ENCODE assay signal across 17 cellular contexts in the genomic region with DNA sequence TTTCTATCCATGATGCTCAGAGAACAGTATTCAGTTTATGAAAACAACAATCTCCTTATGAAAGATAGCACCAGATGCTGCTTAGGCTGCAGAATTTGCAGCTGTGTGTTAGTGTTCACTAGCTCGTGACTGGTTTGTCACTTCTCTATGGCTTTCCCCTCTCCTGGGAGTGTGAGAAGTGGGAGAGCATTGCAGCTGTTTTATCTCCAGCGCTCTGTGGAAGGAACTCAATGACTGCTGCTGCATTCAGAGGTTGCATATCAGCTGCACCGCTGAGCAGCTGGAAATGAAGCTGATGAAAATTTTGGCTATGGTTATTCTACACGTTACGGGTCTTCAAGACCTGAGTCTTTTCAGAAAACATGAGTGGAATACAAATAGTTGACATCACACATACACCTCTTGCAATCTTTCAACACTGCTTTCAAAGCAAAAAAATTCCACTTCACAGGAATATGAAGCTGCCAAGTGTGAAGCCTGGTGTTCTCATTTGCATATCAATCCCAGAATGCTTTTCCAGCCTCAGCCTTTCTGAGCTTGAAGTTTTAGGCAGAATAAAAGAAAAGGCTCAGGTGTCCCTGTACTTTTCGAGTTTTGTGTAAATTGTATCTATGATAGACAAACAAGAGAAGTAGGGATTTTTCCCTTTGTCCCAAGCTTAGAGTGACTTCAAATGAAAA.
DNase-seq lines count a peak whose midpoint lies in the region; ATAC-seq and TF ChIP-seq lines count a peak whose summit lies in the region.
"Had no signal": no experiment of that assay in that cellular context is flagged by ENCODE, and none has a peak within 500 bp of the region (broad histone marks: within the 10 kb centered on the region; RNA-seq: fewer than 3 reads in every experiment).

No MANE protein-coding gene starts in this region.

- peak overlapping the region; percentile 23 to 50 (median 39) for H3K27ac Mint-ChIP-seq in nephron
- H3K27ac Mint-ChIP-seq: activated T-helper 2 cell treated with anti-CD3 and anti-CD28 coated beads, Interferon-gamma antibody, Interleukin-2, Interleukin-4, amounts not matched to agents 10 μg/mL and 5 μg/mL and 100 μg/mL, durations not matched to agents 14 hours and 24 hours and 36 hours had no signal

- TF ChIP-seq CTCF in dorsolateral prefrontal cortex (IDR thresholded peaks at IDR 0.05 in 54 of 56, conservative IDR thresholded peaks at IDR 0.05 in 2 of 56; ENCODE audit: low read depth in 1 of 56, partially characterized antibody in 56 of 56) (no peak), nephron (IDR thresholded peaks at IDR 0.05; ENCODE audit: unreplicated experiment in 3 of 3) (no peak), omental fat pad (IDR thresholded peaks at IDR 0.05) (no peak)

- H3K27ac ChIP-seq in dorsolateral prefrontal cortex: peak overlapping the region in 58 of 59 donors; percentile 21 to 94 (median 83)
- H3K27ac ChIP-seq: stomach had no signal

- no peaks in the 10 kb centered on the region for H3K36me3 Mint-ChIP-seq in nephron (ENCODE audit: low read depth)

- intact Hi-C loops in dorsolateral prefrontal cortex (cut with DNase I): no loop called here

- H3K9me3 Mint-ChIP-seq in nephron: peaks cover 13% of the 10 kb centered on the region
- H3K9me3 Mint-ChIP-seq: activated T-helper 2 cell treated with anti-CD3 and anti-CD28 coated beads, Interferon-gamma antibody, Interleukin-2, Interleukin-4, amounts not matched to agents 10 μg/mL and 5 μg/mL and 100 μg/mL, durations not matched to agents 14 hours and 24 hours and 36 hours had no signal

- peaks cover 7% of the 10 kb centered on the region for H3K4me1 Mint-ChIP-seq in nephron

- H3K4me3 ChIP-seq in dorsolateral prefrontal cortex: peak overlapping the region in 23 of 59 donors; percentile 1 to 39 (median 20)
- H3K4me3 ChIP-seq: stomach had no signal

- no peaks in the 10 kb centered on the region for H3K27me3 ChIP-seq in dorsolateral prefrontal cortex
- H3K27me3 ChIP-seq: stomach had no signal

- no peak overlapping the region for H3K4me3 Mint-ChIP-seq in nephron

- ATAC-seq in GM18858 (IDR thresholded peaks at IDR 0.05; ENCODE audit: unreplicated experiment) (peak; percentile 46), HG03039 (IDR thresholded peaks at IDR 0.05; ENCODE audit: unreplicated experiment) (peak; percentile 47), HG03196 (IDR thresholded peaks at IDR 0.05; ENCODE audit: unreplicated experiment) (no peak), GM18861 (IDR thresholded peaks at IDR 0.05; ENCODE audit: unreplicated experiment) (no peak), omental fat pad (ENCODE audit: low FRiP score) (no peak)

- no peaks in the 10 kb centered on the region for H3K27me3 Mint-ChIP-seq in nephron (ENCODE audit: low read depth)

- peak in 6 of 10 donors; percentile 35 to 56 (median 48) for DNase-seq in dorsolateral prefrontal cortex
- DNase-seq in OCI-M1 (lab: John Stamatoyannopoulos, UW): no peak
- no peak for DNase-seq in omental fat pad (ENCODE audit: low spot score)
- DNase-seq: aorta, HCEC 1CT, NCI-H1930, NCI-H748 treated with DMSO at 0.1 percent for 48 hours, SHP77, small intestine, stomach, T-helper 9 cell had no signal

Comparison
In these comparisons a context has a peak if more than half of its experiments do, and no peak if none do; other contexts are left out.
1. ATAC-seq: peak in GM18858 (single experiment) and HG03039 (single experiment); none in HG03196 (single experiment), GM18861 (single experiment) and omental fat pad (single experiment).
2. DNase-seq: peak in dorsolateral prefrontal cortex (6 of 10); none in OCI-M1 (single experiment) and omental fat pad (single experiment).